In genomic region chr6:22363166-22363965, GRCh38 we compare ENCODE assay signal across 1 cellular context.
TF ChIP-seq lines count a peak whose summit lies in the region.

No MANE protein-coding gene starts in this region.

TF ChIP-seq in HepG2, 621 proteins besides CTCF, POLR2A, EP300 and RAD21 (continued from another document):
- TF ChIP-seq HNF1A (IDR thresholded peaks at IDR 0.05; ENCODE audit: low read depth) = no peak
- TF ChIP-seq HNF1A (CRISPR knock-in tag; IDR thresholded peaks at IDR 0.05; ENCODE audit: borderline replicate concordance) = no peak
